ENCODE assay signal across 1 cellular context in the genomic region with DNA sequence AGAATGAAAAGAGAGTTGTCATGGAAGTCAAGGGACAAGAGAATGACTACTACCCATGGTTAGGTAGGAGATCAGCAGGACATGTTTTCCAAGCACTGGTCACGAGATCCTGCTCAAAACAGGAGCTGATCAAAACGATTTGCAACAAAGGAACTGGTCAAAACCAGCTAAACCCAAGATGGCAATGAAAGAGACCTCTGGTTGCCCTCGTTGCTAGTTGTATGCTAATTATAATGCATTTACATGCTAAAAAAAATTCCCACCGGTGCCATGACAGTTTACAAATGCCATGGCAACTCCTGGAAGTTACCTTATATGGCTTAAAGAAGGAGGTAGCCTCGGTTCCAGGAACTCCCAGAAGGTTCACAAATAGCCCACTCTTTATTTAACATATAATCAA.
TF ChIP-seq lines count a peak whose summit lies in the region.

No MANE protein-coding gene starts in this region.

TF ChIP-seq in GM23338, 12 proteins besides CTCF, POLR2A, EP300 and RAD21 (continued from another document):
- TF ChIP-seq, protein P1, sequence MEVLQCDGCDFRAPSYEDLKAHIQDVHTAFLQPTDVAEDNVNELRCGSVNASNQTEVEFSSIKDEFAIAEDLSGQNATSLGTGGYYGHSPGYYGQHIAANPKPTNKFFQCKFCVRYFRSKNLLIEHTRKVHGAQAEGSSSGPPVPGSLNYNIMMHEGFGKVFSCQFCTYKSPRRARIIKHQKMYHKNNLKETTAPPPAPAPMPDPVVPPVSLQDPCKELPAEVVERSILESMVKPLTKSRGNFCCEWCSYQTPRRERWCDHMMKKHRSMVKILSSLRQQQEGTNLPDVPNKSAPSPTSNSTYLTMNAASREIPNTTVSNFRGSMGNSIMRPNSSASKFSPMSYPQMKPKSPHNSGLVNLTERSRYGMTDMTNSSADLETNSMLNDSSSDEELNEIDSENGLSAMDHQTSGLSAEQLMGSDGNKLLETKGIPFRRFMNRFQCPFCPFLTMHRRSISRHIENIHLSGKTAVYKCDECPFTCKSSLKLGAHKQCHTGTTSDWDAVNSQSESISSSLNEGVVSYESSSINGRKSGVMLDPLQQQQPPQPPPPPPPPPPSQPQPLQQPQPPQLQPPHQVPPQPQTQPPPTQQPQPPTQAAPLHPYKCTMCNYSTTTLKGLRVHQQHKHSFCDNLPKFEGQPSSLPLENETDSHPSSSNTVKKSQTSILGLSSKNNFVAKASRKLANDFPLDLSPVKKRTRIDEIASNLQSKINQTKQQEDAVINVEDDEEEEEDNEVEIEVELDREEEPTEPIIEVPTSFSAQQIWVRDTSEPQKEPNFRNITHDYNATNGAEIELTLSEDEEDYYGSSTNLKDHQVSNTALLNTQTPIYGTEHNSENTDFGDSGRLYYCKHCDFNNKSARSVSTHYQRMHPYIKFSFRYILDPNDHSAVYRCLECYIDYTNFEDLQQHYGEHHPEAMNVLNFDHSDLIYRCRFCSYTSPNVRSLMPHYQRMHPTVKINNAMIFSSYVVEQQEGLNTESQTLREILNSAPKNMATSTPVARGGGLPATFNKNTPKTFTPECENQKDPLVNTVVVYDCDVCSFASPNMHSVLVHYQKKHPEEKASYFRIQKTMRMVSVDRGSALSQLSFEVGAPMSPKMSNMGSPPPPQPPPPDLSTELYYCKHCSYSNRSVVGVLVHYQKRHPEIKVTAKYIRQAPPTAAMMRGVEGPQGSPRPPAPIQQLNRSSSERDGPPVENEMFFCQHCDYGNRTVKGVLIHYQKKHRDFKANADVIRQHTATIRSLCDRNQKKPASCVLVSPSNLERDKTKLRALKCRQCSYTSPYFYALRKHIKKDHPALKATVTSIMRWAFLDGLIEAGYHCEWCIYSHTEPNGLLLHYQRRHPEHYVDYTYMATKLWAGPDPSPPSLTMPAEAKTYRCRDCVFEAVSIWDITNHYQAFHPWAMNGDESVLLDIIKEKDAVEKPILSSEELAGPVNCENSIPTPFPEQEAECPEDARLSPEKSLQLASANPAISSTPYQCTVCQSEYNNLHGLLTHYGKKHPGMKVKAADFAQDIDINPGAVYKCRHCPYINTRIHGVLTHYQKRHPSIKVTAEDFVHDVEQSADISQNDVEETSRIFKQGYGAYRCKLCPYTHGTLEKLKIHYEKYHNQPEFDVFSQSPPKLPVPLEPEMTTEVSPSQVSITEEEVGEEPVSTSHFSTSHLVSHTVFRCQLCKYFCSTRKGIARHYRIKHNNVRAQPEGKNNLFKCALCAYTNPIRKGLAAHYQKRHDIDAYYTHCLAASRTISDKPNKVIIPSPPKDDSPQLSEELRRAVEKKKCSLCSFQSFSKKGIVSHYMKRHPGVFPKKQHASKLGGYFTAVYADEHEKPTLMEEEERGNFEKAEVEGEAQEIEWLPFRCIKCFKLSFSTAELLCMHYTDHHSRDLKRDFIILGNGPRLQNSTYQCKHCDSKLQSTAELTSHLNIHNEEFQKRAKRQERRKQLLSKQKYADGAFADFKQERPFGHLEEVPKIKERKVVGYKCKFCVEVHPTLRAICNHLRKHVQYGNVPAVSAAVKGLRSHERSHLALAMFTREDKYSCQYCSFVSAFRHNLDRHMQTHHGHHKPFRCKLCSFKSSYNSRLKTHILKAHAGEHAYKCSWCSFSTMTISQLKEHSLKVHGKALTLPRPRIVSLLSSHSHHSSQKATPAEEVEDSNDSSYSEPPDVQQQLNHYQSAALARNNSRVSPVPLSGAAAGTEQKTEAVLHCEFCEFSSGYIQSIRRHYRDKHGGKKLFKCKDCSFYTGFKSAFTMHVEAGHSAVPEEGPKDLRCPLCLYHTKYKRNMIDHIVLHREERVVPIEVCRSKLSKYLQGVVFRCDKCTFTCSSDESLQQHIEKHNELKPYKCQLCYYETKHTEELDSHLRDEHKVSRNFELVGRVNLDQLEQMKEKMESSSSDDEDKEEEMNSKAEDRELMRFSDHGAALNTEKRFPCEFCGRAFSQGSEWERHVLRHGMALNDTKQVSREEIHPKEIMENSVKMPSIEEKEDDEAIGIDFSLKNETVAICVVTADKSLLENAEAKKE (CRISPR knock-in tag; IDR thresholded peaks at IDR 0.05) = peak; percentile 71; the same call in 1 of the 2 replicates
